In the genomic region with DNA sequence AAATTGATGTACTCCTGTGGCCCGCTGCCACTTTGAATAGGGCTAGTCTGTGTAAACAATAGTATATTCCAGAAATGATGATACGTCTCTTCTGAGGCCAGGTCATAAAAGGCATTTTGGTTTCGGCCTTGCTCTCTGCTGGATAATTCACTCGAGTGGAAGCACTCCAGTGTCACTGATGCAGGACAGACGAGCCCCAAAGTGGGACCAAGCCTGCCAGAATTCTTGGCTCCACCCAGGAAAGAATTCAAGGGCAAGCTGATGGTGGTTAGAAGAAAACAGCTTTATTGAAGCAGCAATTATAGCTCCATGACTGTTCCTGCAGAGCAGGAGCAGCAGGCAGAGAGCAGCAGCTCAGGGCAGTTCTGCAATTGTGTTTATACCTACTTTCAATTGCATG, we compare ENCODE assay signal across 25 cellular contexts.
DNase-seq lines count a peak whose midpoint lies in the region; ATAC-seq, FAIRE-seq and TF ChIP-seq lines count a peak whose summit lies in the region.
"Had no signal": no experiment of that assay in that cellular context is flagged by ENCODE, and none has a peak within 500 bp of the region (broad histone marks: within the 10 kb centered on the region; RNA-seq: fewer than 3 reads in every experiment).

No MANE protein-coding gene starts in this region.

- ATAC-seq in GM19023 (IDR thresholded peaks at IDR 0.05; ENCODE audit: unreplicated experiment), result no peak
- ATAC-seq: gastrocnemius medialis; naive thymus-derived CD8-positive, alpha-beta T cell; sciatic nerve; T-helper 17 cell had no signal

- no peak for FAIRE-seq in H54 (lab: Jason Lieb, UNC)
- FAIRE-seq: colon, endothelial cell of umbilical vein, TTC549 had no signal

- TF ChIP-seq POLR2A in H54 (IDR thresholded peaks at IDR 0.05; ENCODE audit: low read depth, low read length), result no peak

- peak; percentile 96 for DNase-seq in DMS79 treated with DMSO at 0.1 percent for 48 hours (lab: John Stamatoyannopoulos, UW)
- peak; percentile 59 for DNase-seq in NCI-H1436 (lab: John Stamatoyannopoulos, UW)
- peak; percentile 32 for DNase-seq in NCI-H2227 (lab: John Stamatoyannopoulos, UW; ENCODE audit: unreplicated experiment)
- DNase-seq in SHP77 treated with DMSO at 0.1 percent for 48 hours (lab: John Stamatoyannopoulos, UW), result peak; percentile 80
- no peak for DNase-seq in H54 (ENCODE audit: insufficient read length, low spot score)
- no peak for DNase-seq in CD1c-positive myeloid dendritic cell (ENCODE audit: extremely low spot score)
- DNase-seq: activated gamma-delta T cell treated with Interleukin-2 at 50 U/mL for 16 hours; activated naive CD8-positive, alpha-beta T cell treated with anti-CD3 and anti-CD28 coated beads, Interleukin-2, amount 10 ng/mL, durations not matched to agents 7 days and 5 days; activated T-cell treated with anti-CD3 and anti-CD28 coated beads, Interleukin-2, amount 50 U/mL, for 24 hours; BE2C; CD8-positive, alpha-beta memory T cell; gastrocnemius medialis; GDM1; naive thymus-derived CD8-positive, alpha-beta T cell; NCI-H226; nucleus accumbens; PC-9; stimulated activated CD4-positive, alpha-beta T cell treated with anti-CD3 and anti-CD28 coated beads, Interleukin-2, amount 100 ng/mL, for 48 hours; T-helper 17 cell; tibial artery had no signal

Comparison
In these comparisons a context has a peak if more than half of its experiments do, and no peak if none do; other contexts are left out.
1. DNase-seq: peak in DMS79 treated with DMSO at 0.1 percent for 48 hours (single experiment), NCI-H1436 (single experiment), NCI-H2227 (single experiment) and SHP77 treated with DMSO at 0.1 percent for 48 hours (single experiment); none in H54 (single experiment) and CD1c-positive myeloid dendritic cell (single experiment).